25 cellular contexts compared by ENCODE assay signal in genomic region chr17:53141731-53142130, GRCh38.
"Had no signal": no experiment of that assay in that cellular context is flagged by ENCODE, and none has a peak within 500 bp of the region (broad histone marks: within the 10 kb centered on the region; RNA-seq: fewer than 3 reads in every experiment).

No MANE protein-coding gene starts in this region.

- H3K4me3 ChIP-seq: adrenal gland, body of pancreas, colonic mucosa had no signal

- H3K36me3 ChIP-seq: adrenal gland, colonic mucosa had no signal

- H3K27ac ChIP-seq: adrenal gland, body of pancreas, colonic mucosa had no signal

- DNase-seq: activated CD4-positive, alpha-beta memory T cell treated with anti-CD3 and anti-CD28 coated beads for 36 hours; activated CD4-positive, alpha-beta T cell treated with anti-CD3 and anti-CD28 coated beads for 36 hours; activated CD4-positive, alpha-beta T cell treated with anti-CD3 and anti-CD28 coated beads, Interleukin-2, amount 10 ng/mL, durations not matched to agents 24 days and 14 days; activated CD4-positive, CD25-positive, alpha-beta regulatory T cell; activated CD4-positive, CD25-positive, alpha-beta regulatory T cell treated with anti-CD3 and anti-CD28 coated beads, Interleukin-2, amount 50 U/mL, for 72 hours; activated CD8-positive, alpha-beta memory T cell treated with anti-CD3 and anti-CD28 coated beads, Interleukin-2, amount 10 ng/mL, durations not matched to agents 7 days and 5 days; activated CD8-positive, alpha-beta memory T cell treated with anti-CD3 and anti-CD28 coated beads, Interleukin-2, amount 50 U/mL, for 4 hours; activated CD8-positive, alpha-beta T cell treated with anti-CD3 and anti-CD28 coated beads, Interleukin-2, amount 10 ng/mL, durations not matched to agents 7 days and 5 days; activated effector memory CD4-positive, alpha-beta T cell treated with anti-CD3 and anti-CD28 coated beads, Interleukin-2, amount 50 U/mL, for 16 hours; activated naive CD4-positive, alpha-beta T cell treated with anti-CD3 and anti-CD28 coated beads for 36 hours; activated naive CD8-positive, alpha-beta T cell treated with anti-CD3 and anti-CD28 coated beads for 36 hours; activated naive CD8-positive, alpha-beta T cell treated with anti-CD3 and anti-CD28 coated beads, Interleukin-2, amount 50 U/mL, for 24 hours; activated T-cell treated with anti-CD3 and anti-CD28 coated beads, Interleukin-2, amount 50 U/mL, for 1 hour; activated T-cell treated with anti-CD3 and anti-CD28 coated beads, Interleukin-2, amount 50 U/mL, for 48 hours; adrenal gland; amygdala; aorta; body of pancreas; colonic mucosa; effector CD8-positive, alpha-beta T cell; foreskin fibroblast; head of caudate nucleus; T-helper 1 cell; T-helper 17 cell; T1000 had no signal

- H3K4me1 ChIP-seq: adrenal gland, colonic mucosa had no signal

- H3K27me3 ChIP-seq: adrenal gland, body of pancreas, colonic mucosa had no signal

- H3K9me3 ChIP-seq: adrenal gland, body of pancreas, colonic mucosa had no signal
